In the genomic region with DNA sequence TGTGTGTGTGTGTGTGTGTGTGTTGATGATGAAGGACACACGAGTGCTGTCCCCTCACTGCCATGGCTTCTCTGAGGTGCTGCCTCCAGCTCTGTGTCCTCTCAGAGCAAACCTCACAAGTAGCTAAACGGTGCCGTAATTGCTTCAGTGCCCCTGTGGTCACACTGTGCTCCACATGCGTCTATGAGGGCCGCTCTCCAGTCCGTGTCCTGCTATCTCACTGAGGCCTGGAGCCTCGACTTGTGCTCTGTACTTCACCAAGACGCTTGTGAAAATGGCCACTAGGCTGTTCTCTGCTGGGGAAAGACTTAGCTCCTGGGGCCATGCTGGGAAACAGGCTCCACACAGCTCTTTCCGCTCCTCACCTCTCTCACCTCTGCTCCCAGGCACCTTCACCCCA, we compare ENCODE assay signal across 20 cellular contexts.
"Had no signal": no experiment of that assay in that cellular context is flagged by ENCODE, and none has a peak within 500 bp of the region (broad histone marks: within the 10 kb centered on the region; RNA-seq: fewer than 3 reads in every experiment).

No MANE protein-coding gene starts in this region.

- H3K4me1 Mint-ChIP-seq: activated naive CD8-positive, alpha-beta T cell treated with anti-CD3 and anti-CD28 coated beads for 36 hours had no signal

- H3K27me3 ChIP-seq: gastroesophageal sphincter, heart left ventricle, neutrophil, testis, upper lobe of right lung had no signal

- H3K9ac ChIP-seq: parathyroid adenoma had no signal

- H3K79me2 ChIP-seq: parathyroid adenoma had no signal

- H3K4me3 Mint-ChIP-seq: activated CD4-positive, alpha-beta T cell treated with anti-CD3 and anti-CD28 coated beads for 36 hours; activated naive CD8-positive, alpha-beta T cell treated with anti-CD3 and anti-CD28 coated beads for 36 hours; immature natural killer cell; naive thymus-derived CD4-positive, alpha-beta T cell; stimulated activated naive CD8-positive, alpha-beta T cell treated with anti-CD3 and anti-CD28 coated beads, Interleukin-15, amount 100 ng/mL, for 72 hours had no signal

- H3K27ac Mint-ChIP-seq: activated CD4-positive, alpha-beta T cell treated with anti-CD3 and anti-CD28 coated beads for 36 hours; activated naive CD8-positive, alpha-beta T cell treated with anti-CD3 and anti-CD28 coated beads for 36 hours; immature natural killer cell; naive thymus-derived CD4-positive, alpha-beta T cell had no signal

- H3K27ac ChIP-seq: gastroesophageal sphincter, heart left ventricle, left ventricle myocardium inferior, neutrophil, parathyroid adenoma, testis, upper lobe of right lung had no signal

- H3K9me3 ChIP-seq: gastroesophageal sphincter, heart left ventricle, left ventricle myocardium inferior, neutrophil, testis, upper lobe of right lung had no signal

- H3K36me3 ChIP-seq: gastroesophageal sphincter, heart left ventricle, left ventricle myocardium inferior, neutrophil, upper lobe of right lung had no signal

- H3K9me3 Mint-ChIP-seq: activated naive CD8-positive, alpha-beta T cell treated with anti-CD3 and anti-CD28 coated beads for 36 hours; immature natural killer cell; naive thymus-derived CD4-positive, alpha-beta T cell; stimulated activated naive CD8-positive, alpha-beta T cell treated with anti-CD3 and anti-CD28 coated beads, Interleukin-15, amount 100 ng/mL, for 72 hours had no signal

- ATAC-seq: activated CD4-positive, alpha-beta T cell treated with anti-CD3 and anti-CD28 coated beads for 36 hours; gastroesophageal sphincter; heart left ventricle; naive thymus-derived CD4-positive, alpha-beta T cell; stimulated activated naive CD8-positive, alpha-beta T cell treated with anti-CD3 and anti-CD28 coated beads, Interleukin-15, amount 100 ng/mL, for 72 hours; upper lobe of right lung had no signal

- H2AFZ ChIP-seq: parathyroid adenoma had no signal

- H3K36me3 Mint-ChIP-seq: activated naive CD8-positive, alpha-beta T cell treated with anti-CD3 and anti-CD28 coated beads for 36 hours; immature natural killer cell; naive thymus-derived CD4-positive, alpha-beta T cell had no signal

- H3K4me3 ChIP-seq: gastroesophageal sphincter, heart left ventricle, left ventricle myocardium inferior, testis, upper lobe of right lung had no signal

- H3K4me1 ChIP-seq: parathyroid adenoma, testis had no signal

- FAIRE-seq: endometrium had no signal

- DNase-seq: activated CD4-positive, alpha-beta T cell treated with anti-CD3 and anti-CD28 coated beads for 36 hours; activated CD4-positive, alpha-beta T cell treated with anti-CD3 and anti-CD28 coated beads, Interleukin-2, amount 50 U/mL, for 48 hours; activated naive CD4-positive, alpha-beta T cell; activated naive CD8-positive, alpha-beta T cell treated with anti-CD3 and anti-CD28 coated beads for 36 hours; amniotic stem cell; immature natural killer cell; kidney glomerular epithelial cell; left ventricle myocardium inferior; mammary epithelial cell; naive thymus-derived CD4-positive, alpha-beta T cell; stimulated activated CD4-positive, alpha-beta T cell treated with anti-CD3 and anti-CD28 coated beads, Interleukin-12 subunit alpha, Interleukin-12 subunit beta, amount 100 ng/mL, for 4 hours; stimulated activated CD4-positive, alpha-beta T cell treated with anti-CD3 and anti-CD28 coated beads, Interleukin-1b, Interleukin-23, amount 100 ng/mL, for 48 hours; stimulated activated naive CD8-positive, alpha-beta T cell treated with anti-CD3 and anti-CD28 coated beads, Interleukin-15, amount 100 ng/mL, for 72 hours; testis; upper lobe of right lung had no signal
